26 cellular contexts compared by ENCODE assay signal in genomic region chr7:134699021-134699818, GRCh38. TPM values are rescaled to one million over a fixed set of nuclear protein-coding genes. Genes with fewer than 3 reads are reported as not detected.
DNase-seq lines count a peak whose midpoint lies in the region; ATAC-seq and TF ChIP-seq lines count a peak whose summit lies in the region.
"Had no signal": no experiment of that assay in that cellular context is flagged by ENCODE, and none has a peak within 500 bp of the region (broad histone marks: within the 10 kb centered on the region; RNA-seq: fewer than 3 reads in every experiment).

No MANE protein-coding gene starts in this region.

- H3K23ac ChIP-seq in IMR-90 (ENCODE audit: low read depth, low read length), result no peak overlapping the region

- H2AK5ac ChIP-seq in IMR-90 (ENCODE audit: low read depth, low read length), result no peak overlapping the region

- CTCF ChIA-PET in IMR-90 (lab: Yijun Ruan, JAX), result no interaction called here
- CTCF ChIA-PET in WTC11 (lab: Charles Lee), result interaction anchor here (1.3 to 1.6 kb wide), 3 partner anchors 9 to 66 kb away, joined by 4 to 9 read pairs (median 7); no protein-coding TSS in a partner anchor

- no peak overlapping the region for H3K4ac ChIP-seq in IMR-90 (ENCODE audit: low read depth, low read length)

- no peaks in the 10 kb centered on the region for H3K27me3 Mint-ChIP-seq in WTC11 (ENCODE audit: low read depth)
- H3K27me3 Mint-ChIP-seq in stimulated activated naive B cell treated with anti-CD40 and anti-IgM and Interleukin-4, amounts not matched to agents 10 μg/mL and 1 μg/mL and 100 μg/mL, for 72 hours, result peaks cover 0 to 4% of the 10 kb centered on the region in 2 donors
- H3K27me3 Mint-ChIP-seq: IgD-negative memory B cell, progenitor cell of endocrine pancreas, type B pancreatic cell had no signal

- no peak overlapping the region for H2BK20ac ChIP-seq in IMR-90 (ENCODE audit: low read depth, low read length)

- no peak overlapping the region for H3K27ac Mint-ChIP-seq in WTC11
- H3K27ac Mint-ChIP-seq in stimulated activated naive B cell treated with anti-CD40 and anti-IgM and Interleukin-4, amounts not matched to agents 10 μg/mL and 1 μg/mL and 100 μg/mL, for 72 hours, result no peak overlapping the region
- H3K27ac Mint-ChIP-seq: activated naive CD4-positive, alpha-beta T cell treated with anti-CD3 and anti-CD28 coated beads, Interleukin-2, amount 10 ng/mL, durations not matched to agents 7 days and 5 days; activated T-helper 1 cell treated with anti-CD3 and anti-CD28 coated beads, Interleukin-12 subunit alpha, Interleukin-12 subunit beta, Interleukin-2, Interleukin-4 antibody, amounts not matched to agents 30 ng/mL and 10 ng/mL and 1 ng/mL, durations not matched to agents 14 hours and 24 hours and 36 hours; IgD-negative memory B cell; progenitor cell of endocrine pancreas; T-helper 1 cell treated with Interleukin-12 subunit alpha and Interleukin-12 subunit beta and Interleukin-4 antibody, amounts not matched to agents 30 μg/mL and 1 μg/mL, for 36 hours; type B pancreatic cell had no signal

- H2AFZ ChIP-seq in IMR-90 (replicated peaks; ENCODE audit: low read length, poor library complexity), result no peak overlapping the region

- no peak overlapping the region for H3K14ac ChIP-seq in IMR-90 (replicated peaks; ENCODE audit: low read depth, low read length)

- no peak for DNase-seq in IMR-90
- DNase-seq in WTC11 (ENCODE audit: low spot score), result no peak
- peak; percentile 20 for DNase-seq in iPS DF 6.9 (ENCODE audit: low read depth, low spot score)
- DNase-seq in stomach, result no peak
- no peak for DNase-seq in cerebellar cortex (ENCODE audit: low spot score)
- no peak for DNase-seq in stimulated activated naive B cell treated with anti-CD40 and anti-IgM and Interleukin-4, amounts not matched to agents 10 μg/mL and 1 μg/mL and 100 μg/mL, for 72 hours
- no peak for DNase-seq in NCI-H2171 (lab: John Stamatoyannopoulos, UW)
- DNase-seq: activated CD4-positive, alpha-beta T cell treated with anti-CD3 and anti-CD28 coated beads, Interleukin-2, amount 50 U/mL, for 48 hours; activated naive CD4-positive, alpha-beta T cell treated with anti-CD3 and anti-CD28 coated beads, Interleukin-2, amount 10 ng/mL, durations not matched to agents 7 days and 5 days; amniotic stem cell; colonic mucosa; DMS79 treated with DMSO at 0.1 percent for 48 hours; hippocampal formation; left lung; NCI-H1092; NCI-H1930; NCI-H774 had no signal

- H2BK15ac ChIP-seq in IMR-90 (ENCODE audit: low read depth, low read length), result no peak overlapping the region

- H3K9me3 Mint-ChIP-seq in WTC11, result no peaks in the 10 kb centered on the region
- no peaks in the 10 kb centered on the region for H3K9me3 Mint-ChIP-seq in stimulated activated naive B cell treated with anti-CD40 and anti-IgM and Interleukin-4, amounts not matched to agents 10 μg/mL and 1 μg/mL and 100 μg/mL, for 72 hours
- H3K9me3 Mint-ChIP-seq: activated naive CD4-positive, alpha-beta T cell treated with anti-CD3 and anti-CD28 coated beads, Interleukin-2, amount 10 ng/mL, durations not matched to agents 7 days and 5 days; activated T-helper 1 cell treated with anti-CD3 and anti-CD28 coated beads, Interleukin-12 subunit alpha, Interleukin-12 subunit beta, Interleukin-2, Interleukin-4 antibody, amounts not matched to agents 30 ng/mL and 10 ng/mL and 1 ng/mL, durations not matched to agents 14 hours and 24 hours and 36 hours; IgD-negative memory B cell; T-helper 1 cell treated with Interleukin-12 subunit alpha and Interleukin-12 subunit beta and Interleukin-4 antibody, amounts not matched to agents 30 μg/mL and 1 μg/mL, for 36 hours; type B pancreatic cell had no signal

- H3K27me3 ChIP-seq in IMR-90 (ENCODE audit: control insufficient read depth, insufficient read depth, low read length) (no peaks in the 10 kb centered on the region), iPS DF 6.9 (ENCODE audit: control insufficient read depth, insufficient read depth, low read length) (no peaks in the 10 kb centered on the region), stomach (no peaks in the 10 kb centered on the region)
- H3K27me3 ChIP-seq: BLaER1 treated with 17β-estradiol and CSF1 and Interleukin-3, amounts not matched to agents 10 nM and 100 nM; colonic mucosa; left lung had no signal

- BruUV-seq in IMR-90 (replicated peaks; lab: Mats Ljungman, UMichigan), result no TSS peak

- WGBS in IMR-90 (ENCODE audit: extremely low coverage in 2 of 2, insufficient read length in 1 of 2), 2 experiments, result 100% methylated on average over 3 of the region's 8 CpGs; no CpG with 5 or more reads in 1 of the 2 experiments
- no CpG with 5 or more reads among the region's 8 CpGs for WGBS in iPS DF 6.9 (ENCODE audit: insufficient coverage, insufficient read length)
- WGBS in stomach, 5 donors, result 73 to 85% (median 80%) methylated on average over 8 of the region's 8 CpGs

- no peak overlapping the region for H2AK9ac ChIP-seq in IMR-90 (replicated peaks; ENCODE audit: low read depth, low read length, poor library complexity)

- TF ChIP-seq RAD21 in IMR-90 (IDR thresholded peaks at IDR 0.05; ENCODE audit: low read length), result no peak

- H3K4me3 ChIP-seq in IMR-90 (ENCODE audit: insufficient read depth, low read depth, low read length) (no peak overlapping the region), iPS DF 6.9 (ENCODE audit: low read length) (no peak overlapping the region), stomach (no peak overlapping the region)
- H3K4me3 ChIP-seq: BLaER1 treated with 17β-estradiol and CSF1 and Interleukin-3, amounts not matched to agents 10 nM and 100 nM; colonic mucosa; left lung; SK-N-MC had no signal

- ATAC-seq in IMR-90 (ENCODE audit: low read depth), result no peak
- peak; percentile 24 for ATAC-seq in WTC11
- ATAC-seq in stimulated activated naive B cell treated with anti-CD40 and anti-IgM and Interleukin-4, amounts not matched to agents 10 μg/mL and 1 μg/mL and 100 μg/mL, for 72 hours (replicated peaks), result no peak
- ATAC-seq: activated CD4-positive, CD25-positive, alpha-beta regulatory T cell treated with anti-CD3 and anti-CD28 coated beads, Interleukin-2, amount 50 U/mL, for 24 hours; left lung; sciatic nerve had no signal

- no peak overlapping the region for H3K4me3 Mint-ChIP-seq in WTC11
- no peak overlapping the region for H3K4me3 Mint-ChIP-seq in stimulated activated naive B cell treated with anti-CD40 and anti-IgM and Interleukin-4, amounts not matched to agents 10 μg/mL and 1 μg/mL and 100 μg/mL, for 72 hours
- H3K4me3 Mint-ChIP-seq: activated naive CD4-positive, alpha-beta T cell treated with anti-CD3 and anti-CD28 coated beads, Interleukin-2, amount 10 ng/mL, durations not matched to agents 7 days and 5 days; activated T-helper 1 cell treated with anti-CD3 and anti-CD28 coated beads, Interleukin-12 subunit alpha, Interleukin-12 subunit beta, Interleukin-2, Interleukin-4 antibody, amounts not matched to agents 30 ng/mL and 10 ng/mL and 1 ng/mL, durations not matched to agents 14 hours and 24 hours and 36 hours; IgD-negative memory B cell; T-helper 1 cell treated with Interleukin-12 subunit alpha and Interleukin-12 subunit beta and Interleukin-4 antibody, amounts not matched to agents 30 μg/mL and 1 μg/mL, for 36 hours; type B pancreatic cell had no signal

- H3K9me1 ChIP-seq in IMR-90 (ENCODE audit: insufficient read depth, low read length), result peaks cover 6% of the 10 kb centered on the region; the same call in 1 of the 2 replicates

- no peaks in the 10 kb centered on the region for H3K36me3 ChIP-seq in IMR-90 (ENCODE audit: control insufficient read depth, insufficient read depth, low read length)
- H3K36me3 ChIP-seq in iPS DF 6.9 (ENCODE audit: control insufficient read depth, insufficient read depth, low read length), result no peaks in the 10 kb centered on the region
- H3K36me3 ChIP-seq in stomach, result no peaks in the 10 kb centered on the region
- H3K36me3 ChIP-seq: BLaER1 treated with 17β-estradiol and CSF1 and Interleukin-3, amounts not matched to agents 10 nM and 100 nM; colonic mucosa; left lung had no signal

- no peak overlapping the region for H4K91ac ChIP-seq in IMR-90 (ENCODE audit: insufficient read depth, low read depth, low read length)

- no peaks in the 10 kb centered on the region for H3K9me3 ChIP-seq in IMR-90 (ENCODE audit: control insufficient read depth, insufficient read depth, low read length)
- H3K9me3 ChIP-seq in iPS DF 6.9 (ENCODE audit: control insufficient read depth, insufficient read depth, low read length), result no peaks in the 10 kb centered on the region
- H3K9me3 ChIP-seq in stomach, result no peaks in the 10 kb centered on the region
- H3K9me3 ChIP-seq: colonic mucosa, left lung had no signal

- intact Hi-C loops in IMR-90 (cut with micrococcal nuclease) (no loop called here), stomach (cut with DNase I; ENCODE audit: low total_unique reads) (loop anchor here (10.0 kb wide), 1 partner anchor 256 kb away; no protein-coding TSS in a partner anchor)

- H3K4me1 Mint-ChIP-seq in WTC11, result peaks cover 30% of the 10 kb centered on the region
- H3K4me1 Mint-ChIP-seq in stimulated activated naive B cell treated with anti-CD40 and anti-IgM and Interleukin-4, amounts not matched to agents 10 μg/mL and 1 μg/mL and 100 μg/mL, for 72 hours, result no peaks in the 10 kb centered on the region
- H3K4me1 Mint-ChIP-seq: activated naive CD4-positive, alpha-beta T cell treated with anti-CD3 and anti-CD28 coated beads, Interleukin-2, amount 10 ng/mL, durations not matched to agents 7 days and 5 days; IgD-negative memory B cell had no signal

- no peak overlapping the region for H2BK120ac ChIP-seq in IMR-90 (ENCODE audit: low read depth, low read length)

- H4K8ac ChIP-seq in IMR-90 (ENCODE audit: low read depth in 2 of 2, low read length in 2 of 2), result no peak overlapping the region

- H3K4me2 ChIP-seq in IMR-90 (ENCODE audit: low read depth, low read length), result no peak overlapping the region
- H3K4me2 ChIP-seq: BLaER1 treated with 17β-estradiol and CSF1 and Interleukin-3, amounts not matched to agents 10 nM and 100 nM had no signal

- H4K20me1 ChIP-seq in IMR-90 (ENCODE audit: insufficient read depth, low read length), result no peaks in the 10 kb centered on the region
- H4K20me1 ChIP-seq: BLaER1 treated with 17β-estradiol and CSF1 and Interleukin-3, amounts not matched to agents 10 nM and 100 nM had no signal

- H3K27ac ChIP-seq in IMR-90 (ENCODE audit: insufficient read depth, low read length) (no peak overlapping the region), iPS DF 6.9 (ENCODE audit: low read length) (no peak overlapping the region), stomach (peak overlapping the region in 3 of 5 donors; percentile 5 to 77 (median 60))
- H3K27ac ChIP-seq: BLaER1 treated with 17β-estradiol and CSF1 and Interleukin-3, amounts not matched to agents 10 nM and 100 nM; colonic mucosa; SK-N-MC had no signal

- POLR2A ChIA-PET in IMR-90 (lab: Charles Lee; ENCODE audit: unreplicated experiment) (no interaction called here), WTC11 (lab: Charles Lee) (no interaction called here)

- dilution Hi-C loops in IMR-90 (cut with HindIII; ENCODE audit: low sequenced_read_pairs, unreplicated experiment), result no loop called here

- H3K18ac ChIP-seq in IMR-90 (ENCODE audit: low read depth, low read length), result 0 out of 2 replicates have a peak overlapping the region, but pooled peaks have one; percentile 15

- in situ Hi-C loops in IMR-90 (cut with MboI; ENCODE audit: low sequenced_read_pairs), result loop anchor here (5.0 to 25.0 kb wide), 2 partner anchors 73 to 863 kb away; partner anchors contain the start of gene NUP205

- TF ChIP-seq CTCF in IMR-90 (conservative IDR thresholded peaks at IDR 0.05; ENCODE audit: low read depth, low read length), result no peak
- TF ChIP-seq CTCF in WTC11 (IDR thresholded peaks at IDR 0.05), result no peak
- no peak for TF ChIP-seq CTCF in stomach (IDR thresholded peaks at IDR 0.05)

- H4K5ac ChIP-seq in IMR-90 (ENCODE audit: low read depth, low read length), result no peak overlapping the region

- H3K36me3 Mint-ChIP-seq in WTC11, result no peaks in the 10 kb centered on the region
- no peaks in the 10 kb centered on the region for H3K36me3 Mint-ChIP-seq in stimulated activated naive B cell treated with anti-CD40 and anti-IgM and Interleukin-4, amounts not matched to agents 10 μg/mL and 1 μg/mL and 100 μg/mL, for 72 hours
- H3K36me3 Mint-ChIP-seq: activated naive CD4-positive, alpha-beta T cell treated with anti-CD3 and anti-CD28 coated beads, Interleukin-2, amount 10 ng/mL, durations not matched to agents 7 days and 5 days; IgD-negative memory B cell; type B pancreatic cell had no signal

- H3K4me1 ChIP-seq in IMR-90 (ENCODE audit: control insufficient read depth, insufficient read depth, low read length) (peaks cover 7% of the 10 kb centered on the region), iPS DF 6.9 (ENCODE audit: control insufficient read depth, insufficient read depth, low read length) (no peaks in the 10 kb centered on the region), stomach (peaks cover 0 to 49% (median 15%) of the 10 kb centered on the region in 4 donors)
- H3K4me1 ChIP-seq: colonic mucosa, left lung had no signal

- no peaks in the 10 kb centered on the region for H3K79me1 ChIP-seq in IMR-90 (ENCODE audit: low read depth in 1 of 2, low read length in 2 of 2)

- no peak overlapping the region for H3K9ac ChIP-seq in IMR-90 (ENCODE audit: low read depth, low read length)
- H3K9ac ChIP-seq: BLaER1 treated with 17β-estradiol and CSF1 and Interleukin-3, amounts not matched to agents 10 nM and 100 nM had no signal

- no peak overlapping the region for H3K56ac ChIP-seq in IMR-90 (ENCODE audit: extremely low read depth, insufficient read depth, low read length)

- TF ChIP-seq EP300 in stomach (IDR thresholded peaks at IDR 0.05), result no peak

- no peak for TF ChIP-seq POLR2A in IMR-90 (IDR thresholded peaks at IDR 0.05; ENCODE audit: low read depth, low read length)
- no peak for TF ChIP-seq POLR2A in stomach (IDR thresholded peaks at IDR 0.05)

- H2BK5ac ChIP-seq in IMR-90 (ENCODE audit: low read depth, low read length, poor library complexity, severe bottlenecking), result no peak overlapping the region

RNA-seq across cellular contexts. Expression of gene BPGM, which starts 52.6 kb away (rescaled TPM):
- 18.8 and 32.8 TPM in 2 replicates for total RNA-seq in IMR-90 (2012; rRNA removed)
- 16.8 and 20.0 TPM in 2 replicates for polyA plus RNA-seq in IMR-90 (2012; rRNA removed)
- polyA plus RNA-seq in IMR-90 (2012; cell fraction: cytosol; rRNA removed), result 5.1 and 9.8 TPM in 2 replicates
- polyA plus RNA-seq in IMR-90 (2012; cell fraction: nucleus; rRNA removed; ENCODE audit: low replicate concordance), result 1.6 and 14.7 TPM in 2 replicates
- 12.5 to 15.6 TPM (median 14.6 TPM) in 3 replicates for total RNA-seq in WTC11 (2021)
- 10 to 100 TPM in 3 of 5 donors, 1 to 10 TPM in 2; 4.7 to 47.3 (median 20.2) TPM for total RNA-seq in stomach
- 10 to 100 TPM; 13.0 to 22.5 (median 19.4) TPM for polyA plus RNA-seq in stomach

Comparison
In these comparisons a context has a peak if more than half of its experiments do, and no peak if none do; other contexts are left out.
1. H3K27ac ChIP-seq: peak in stomach (3 of 5); none in IMR-90 (single experiment) and iPS DF 6.9 (single experiment).